8 cellular contexts compared by ENCODE assay signal in the genomic region with DNA sequence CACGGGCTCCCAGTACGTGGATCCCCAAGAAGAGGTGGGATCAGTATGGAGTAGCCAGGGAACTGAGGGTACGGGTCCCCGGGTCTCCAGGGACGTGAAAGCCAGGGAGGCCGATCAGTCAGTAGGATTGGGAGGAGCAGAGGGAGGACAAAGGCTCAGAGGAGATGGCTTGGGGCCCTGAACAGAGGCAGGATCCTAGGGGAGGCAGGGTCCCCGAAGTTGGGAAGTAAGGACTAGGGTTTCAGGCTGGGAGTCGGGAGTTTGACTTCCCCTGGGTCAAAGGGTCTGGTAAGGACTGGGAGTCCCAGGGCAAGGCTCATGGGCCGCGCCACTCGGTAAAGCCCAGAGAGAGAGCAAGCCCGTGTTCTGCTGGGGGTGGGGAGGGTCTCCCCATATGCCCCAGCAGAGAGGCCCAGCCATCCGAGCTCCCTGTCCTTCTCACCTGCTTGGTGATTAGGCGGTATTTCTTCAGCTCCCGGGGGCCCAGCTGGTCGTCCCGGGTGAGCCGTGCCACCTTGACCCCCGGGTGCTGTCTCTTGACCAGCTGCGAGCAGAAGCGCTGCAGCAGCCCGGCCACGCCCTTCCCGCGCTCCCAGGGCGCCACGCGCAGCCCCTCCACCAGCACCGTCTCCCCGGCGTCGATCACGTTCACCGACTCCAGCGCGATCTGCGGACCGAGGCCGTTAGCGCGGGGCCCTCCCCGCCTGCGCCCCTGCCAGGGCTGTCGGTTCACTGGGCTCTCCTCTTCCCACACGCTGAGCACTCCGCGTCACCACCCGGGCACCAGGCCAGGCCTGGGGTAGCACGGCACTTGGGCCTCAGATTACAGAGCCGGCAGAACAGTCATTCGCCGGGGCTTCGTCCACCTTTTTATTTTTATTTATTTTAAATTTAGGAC. TPM values are rescaled to one million over a fixed set of nuclear protein-coding genes. Genes with fewer than 3 reads are reported as not detected.
DNase-seq lines count a peak whose midpoint lies in the region; ATAC-seq and TF ChIP-seq lines count a peak whose summit lies in the region.

No MANE protein-coding gene starts in this region.

- peak; percentile 65 for DNase-seq in activated CD4-positive, alpha-beta T cell treated with anti-CD3 and anti-CD28 coated beads for 36 hours
- DNase-seq in activated CD4-positive, alpha-beta T cell treated with anti-CD3 and anti-CD28 coated beads, Interleukin-2, amount 50 U/mL, for 48 hours: no peak
- peak; percentile 52 for DNase-seq in NCI-H345 treated with DMSO at 0.1 percent for 48 hours (lab: John Stamatoyannopoulos, UW; ENCODE audit: unreplicated experiment)
- DNase-seq in coronary artery (ENCODE audit: low spot score): no peak
- DNase-seq in midbrain (lab: John Stamatoyannopoulos, UW): peak; percentile 13
- no peak for DNase-seq in NK-92 (lab: John Stamatoyannopoulos, UW; ENCODE audit: unreplicated experiment)
- no peak for DNase-seq in GM10266 (ENCODE audit: extremely low spot score)
- no peak for DNase-seq in SW 1271 (lab: John Stamatoyannopoulos, UW)

- peak; percentile 30 for ATAC-seq in activated CD4-positive, alpha-beta T cell treated with anti-CD3 and anti-CD28 coated beads for 36 hours

- H3K4me1 Mint-ChIP-seq in activated CD4-positive, alpha-beta T cell treated with anti-CD3 and anti-CD28 coated beads for 36 hours: peaks cover 55% of the 10 kb centered on the region

- H3K27me3 Mint-ChIP-seq in activated CD4-positive, alpha-beta T cell treated with anti-CD3 and anti-CD28 coated beads for 36 hours: peaks cover 81% of the 10 kb centered on the region

- H3K27ac ChIP-seq in coronary artery: no peak overlapping the region

- CTCF ChIA-PET in activated CD4-positive, alpha-beta T cell treated with anti-CD3 and anti-CD28 coated beads for 36 hours (lab: Charles Lee): interaction anchor here (0.5 to 3.6 kb wide), 7 partner anchors 8 to 110 kb away, joined by 3 to 22 read pairs (median 4); a partner anchor contains a TSS

- TF ChIP-seq CTCF in coronary artery (IDR thresholded peaks at IDR 0.05): no peak
- TF ChIP-seq CTCF in GM10266 (IDR thresholded peaks at IDR 0.05; ENCODE audit: control insufficient read depth, insufficient read depth, low read depth, missing control alignments): no peak

- no peak overlapping the region for H3K27ac Mint-ChIP-seq in activated CD4-positive, alpha-beta T cell treated with anti-CD3 and anti-CD28 coated beads for 36 hours

- no peaks in the 10 kb centered on the region for H3K9me3 Mint-ChIP-seq in activated CD4-positive, alpha-beta T cell treated with anti-CD3 and anti-CD28 coated beads for 36 hours (ENCODE audit: low read depth)

- H3K4me3 ChIP-seq in coronary artery: peak overlapping the region; percentile 61

- no peak overlapping the region for H3K4me3 Mint-ChIP-seq in activated CD4-positive, alpha-beta T cell treated with anti-CD3 and anti-CD28 coated beads for 36 hours

- POLR2A ChIA-PET in activated CD4-positive, alpha-beta T cell treated with anti-CD3 and anti-CD28 coated beads for 36 hours (lab: Charles Lee): interaction anchor here (1.0 to 1.6 kb wide), 3 partner anchors 8 to 88 kb away, joined by 3 to 5 read pairs (median 4); a partner anchor contains a TSS

- intact Hi-C loops in activated CD4-positive, alpha-beta T cell treated with anti-CD3 and anti-CD28 coated beads for 36 hours (cut with DNase I, micrococcal nuclease): no loop called here

- H3K36me3 Mint-ChIP-seq in activated CD4-positive, alpha-beta T cell treated with anti-CD3 and anti-CD28 coated beads for 36 hours (ENCODE audit: low read depth): no peaks in the 10 kb centered on the region

RNA-seq across cellular contexts. Expression of a gene that starts 7.0 kb away (rescaled TPM):
- not detected for total RNA-seq in activated CD4-positive, alpha-beta T cell treated with anti-CD3 and anti-CD28 coated beads for 36 hours

RNA-seq across cellular contexts. Expression of a gene that starts 7.7 kb away (rescaled TPM):
- total RNA-seq in activated CD4-positive, alpha-beta T cell treated with anti-CD3 and anti-CD28 coated beads for 36 hours: under 1 TPM; 0.09 to 0.11 TPM

RNA-seq across cellular contexts. Expression of a gene that starts 18.8 kb away (rescaled TPM):
- 10 to 100 TPM; 33.7 to 43.0 TPM for total RNA-seq in activated CD4-positive, alpha-beta T cell treated with anti-CD3 and anti-CD28 coated beads for 36 hours

RNA-seq across cellular contexts. Expression of a gene that starts 27.7 kb away (rescaled TPM):
- not detected for total RNA-seq in activated CD4-positive, alpha-beta T cell treated with anti-CD3 and anti-CD28 coated beads for 36 hours

RNA-seq across cellular contexts. Expression of a gene that starts 44.3 kb away (rescaled TPM):
- total RNA-seq in activated CD4-positive, alpha-beta T cell treated with anti-CD3 and anti-CD28 coated beads for 36 hours: 10 to 100 TPM; 30.7 to 35.9 TPM

Comparison
In these comparisons a context has a peak if more than half of its experiments do, and no peak if none do; other contexts are left out.
1. DNase-seq: peak in activated CD4-positive, alpha-beta T cell treated with anti-CD3 and anti-CD28 coated beads for 36 hours (single experiment), NCI-H345 treated with DMSO at 0.1 percent for 48 hours (single experiment) and midbrain (single experiment); none in activated CD4-positive, alpha-beta T cell treated with anti-CD3 and anti-CD28 coated beads, Interleukin-2, amount 50 U/mL, for 48 hours (0 of 2), coronary artery (single experiment), NK-92 (single experiment), GM10266 (single experiment) and SW 1271 (0 of 2).